Comparison of ENCODE assay signal across 1 cellular context in genomic region chr19:13121551-13122274, GRCh38.
TF ChIP-seq lines count a peak whose summit lies in the region.

No MANE protein-coding gene starts in this region.

TF ChIP-seq in GM23338, 12 proteins besides CTCF, POLR2A, EP300 and RAD21 (continued from another document):
- TF ChIP-seq EZH2 (IDR thresholded peaks at IDR 0.05; ENCODE audit: low read depth, unreplicated experiment) (no peak), POLR2AphosphoS5 (IDR thresholded peaks at IDR 0.05; ENCODE audit: low read depth) (no peak), ZNF331 (CRISPR knock-in tag; IDR thresholded peaks at IDR 0.05; ENCODE audit: low read depth) (no peak), ETS1 (IDR thresholded peaks at IDR 0.05) (no peak), NANOG (IDR thresholded peaks at IDR 0.05; ENCODE audit: borderline replicate concordance) (no peak), ZNF462 (CRISPR knock-in tag; IDR thresholded peaks at IDR 0.05) (no peak), STAT1 (IDR thresholded peaks at IDR 0.05; ENCODE audit: unreplicated experiment) (no peak)
